In the genomic region with DNA sequence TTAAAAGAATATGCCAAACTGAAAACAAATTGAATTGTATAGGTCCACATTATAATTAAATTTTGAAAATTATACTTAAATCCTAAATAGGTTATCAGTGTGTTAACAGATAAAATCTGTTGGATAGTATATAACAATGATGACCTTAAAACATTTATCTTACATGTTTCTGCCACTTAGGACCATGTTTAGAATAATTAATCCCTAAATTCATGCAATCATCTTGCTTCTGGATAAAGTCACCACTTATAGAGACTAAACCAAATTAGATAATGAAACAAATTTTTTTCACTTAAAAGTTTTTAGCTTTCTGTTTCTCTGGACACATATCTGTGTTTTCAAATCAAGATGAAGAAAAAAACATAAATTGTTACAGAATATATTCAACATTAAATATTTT, we compare ENCODE assay signal across 22 cellular contexts.
DNase-seq lines count a peak whose midpoint lies in the region; ATAC-seq, FAIRE-seq and TF ChIP-seq lines count a peak whose summit lies in the region.
"Had no signal": no experiment of that assay in that cellular context is flagged by ENCODE, and none has a peak within 500 bp of the region (broad histone marks: within the 10 kb centered on the region; RNA-seq: fewer than 3 reads in every experiment).

No MANE protein-coding gene starts in this region.

- H3K9me1 ChIP-seq in K562 (ENCODE audit: control insufficient read depth, insufficient read depth, low read length): no peaks in the 10 kb centered on the region

- no TSS peak for BruUV-seq in K562 (replicated peaks; lab: Mats Ljungman, UMichigan)

- no peak overlapping the region for H3K4me3 ChIP-seq in SK-N-SH (ENCODE audit: low read depth in 2 of 2, low read length in 1 of 2)
- H3K4me3 ChIP-seq in K562: no peak overlapping the region
- H3K4me3 ChIP-seq: BLaER1 treated with 17β-estradiol and CSF1 and Interleukin-3, amounts not matched to agents 10 nM and 100 nM; GM12878 had no signal

- DNase-seq in RCC 7860 (ENCODE audit: low spot score) (peak; percentile 2), SK-N-SH (no peak), K562 (ENCODE audit: extremely low read depth in 1 of 4, low spot score in 3 of 4) (no peak), SW 1271 (lab: John Stamatoyannopoulos, UW) (no peak), NCI-H2081 (lab: John Stamatoyannopoulos, UW) (no peak), hypothalamus (lab: John Stamatoyannopoulos, UW) (no peak), AG08396 (ENCODE audit: low spot score) (no peak)
- DNase-seq: 8988T; ACHN; AML-193; Caco-2; Calu3; CD4-positive, alpha-beta T cell; CD8-positive, alpha-beta T cell; DMS79 treated with DMSO at 0.1 percent for 48 hours; GDM1 had no signal

- TF ChIP-seq CTCF in SK-N-SH (IDR thresholded peaks at IDR 0.05) (no peak), K562 (IDR thresholded peaks at IDR 0.05 in 2 of 3, conservative IDR thresholded peaks at IDR 0.05 in 1 of 3; ENCODE audit: insufficient read depth in 2 of 3, low read depth in 1 of 3, low read length in 3 of 3) (no peak)

- TF ChIP-seq EP300 in SK-N-SH (IDR thresholded peaks at IDR 0.05; ENCODE audit: borderline replicate concordance in 1 of 2, low read depth in 1 of 2, low read length in 1 of 2) (peak in 1 of 2 experiments; percentile 60; a peak in 1 of 4 replicates), K562 (IDR thresholded peaks at IDR 0.05; ENCODE audit: low read length) (no peak)

- no peak overlapping the region for H3K9ac ChIP-seq in SK-N-SH
- H3K9ac ChIP-seq in K562 (ENCODE audit: insufficient read depth in 1 of 2, low read depth in 2 of 2, low read length in 2 of 2): no peak overlapping the region
- H3K9ac ChIP-seq: BLaER1 treated with 17β-estradiol and CSF1 and Interleukin-3, amounts not matched to agents 10 nM and 100 nM had no signal

- no peaks in the 10 kb centered on the region for H3K9me3 ChIP-seq in SK-N-SH
- H3K9me3 ChIP-seq in K562 (replicated peaks; ENCODE audit: control insufficient read depth, insufficient read depth, low read depth, low read length): no peaks in the 10 kb centered on the region; the same call in none of the 2 replicates
- H3K9me3 ChIP-seq: BLaER1 treated with 17β-estradiol and CSF1 and Interleukin-3, amounts not matched to agents 10 nM and 100 nM had no signal

- no peaks in the 10 kb centered on the region for H3K9me2 ChIP-seq in SK-N-SH

- H3K4me2 ChIP-seq in SK-N-SH: no peak overlapping the region
- H3K4me2 ChIP-seq in K562 (ENCODE audit: insufficient read depth, low read length): no peak overlapping the region

- in situ Hi-C loops in K562 (cut with MboI): no loop called here

- H3K79me2 ChIP-seq in SK-N-SH (ENCODE audit: insufficient read depth) (no peaks in the 10 kb centered on the region), K562 (ENCODE audit: control insufficient read depth, insufficient read depth, low read length) (no peaks in the 10 kb centered on the region)

- no peak for TF ChIP-seq POLR2A in K562 (conservative IDR thresholded peaks at IDR 0.05)

- CTCF ChIA-PET in SK-N-SH (lab: Yijun Ruan, JAX) (interaction anchor here (1.1 kb wide), 1 partner anchor 32 kb away, joined by 3 read pairs; no protein-coding TSS in a partner anchor), K562 (lab: Yijun Ruan, JAX; ENCODE audit: low intra/inter-chr PET ratio) (no interaction called here)

- H4K20me1 ChIP-seq in SK-N-SH (ENCODE audit: insufficient read depth) (no peaks in the 10 kb centered on the region), K562 (replicated peaks; ENCODE audit: control insufficient read depth, insufficient read depth, low read length) (no peaks in the 10 kb centered on the region)
- H4K20me1 ChIP-seq: BLaER1 treated with 17β-estradiol and CSF1 and Interleukin-3, amounts not matched to agents 10 nM and 100 nM had no signal

- no peak for ATAC-seq in K562
- ATAC-seq: CD8-positive, alpha-beta T cell; GM12878 had no signal

- H2AFZ ChIP-seq in SK-N-SH (ENCODE audit: low read depth) (no peak overlapping the region), K562 (ENCODE audit: low read depth, low read length) (no peak overlapping the region)

- H3K27me3 ChIP-seq in SK-N-SH (ENCODE audit: insufficient read depth) (no peaks in the 10 kb centered on the region), K562 (ENCODE audit: control insufficient read depth in 2 of 2, insufficient read depth in 2 of 2, low read length in 2 of 2) (no peaks in the 10 kb centered on the region)
- H3K27me3 ChIP-seq: BLaER1 treated with 17β-estradiol and CSF1 and Interleukin-3, amounts not matched to agents 10 nM and 100 nM had no signal

- TF ChIP-seq RAD21 in SK-N-SH (IDR thresholded peaks at IDR 0.05; ENCODE audit: low read length) (no peak), K562 (CRISPR knock-in tag; conservative IDR thresholded peaks at IDR 0.05 in 1 of 2, IDR thresholded peaks at IDR 0.05 in 1 of 2) (no peak)

- H3K36me3 ChIP-seq in SK-N-SH (replicated peaks in 1 of 2; ENCODE audit: control insufficient read depth in 1 of 2, insufficient read depth in 2 of 2, low read length in 1 of 2): no peaks in the 10 kb centered on the region
- no peaks in the 10 kb centered on the region for H3K36me3 ChIP-seq in K562 (ENCODE audit: control insufficient read depth, insufficient read depth, low read length)
- H3K36me3 ChIP-seq: BLaER1 treated with 17β-estradiol and CSF1 and Interleukin-3, amounts not matched to agents 10 nM and 100 nM had no signal

- FAIRE-seq in RCC 7860 (lab: Jason Lieb, UNC) (no peak), K562 (lab: Jason Lieb, UNC) (no peak)
- FAIRE-seq: D721Med, GM12892, GM18507 had no signal

- POLR2A ChIA-PET in SK-N-SH (lab: Yijun Ruan, JAX): no interaction called here
- POLR2A ChIA-PET in K562 (lab: Yijun Ruan, JAX): no interaction called here

- H3F3A ChIP-seq in SK-N-SH (replicated peaks; ENCODE audit: insufficient read depth): no peaks in the 10 kb centered on the region

- no peaks in the 10 kb centered on the region for H3K4me1 ChIP-seq in SK-N-SH (ENCODE audit: control insufficient read depth in 1 of 2, insufficient read depth in 2 of 2, low read depth in 1 of 2, low read length in 1 of 2)
- H3K4me1 ChIP-seq in K562 (replicated peaks in 1 of 2; ENCODE audit: control insufficient read depth in 2 of 2, insufficient read depth in 2 of 2, low read length in 2 of 2): no peaks in the 10 kb centered on the region

- H3K27ac ChIP-seq in SK-N-SH (ENCODE audit: low read depth in 2 of 2, low read length in 1 of 2) (no peak overlapping the region), K562 (ENCODE audit: extremely low read depth, low read depth, low read length) (no peak overlapping the region)
- H3K27ac ChIP-seq: BLaER1 treated with 17β-estradiol and CSF1 and Interleukin-3, amounts not matched to agents 10 nM and 100 nM; C4-2B had no signal

- intact Hi-C loops in K562 (cut with micrococcal nuclease): no loop called here

TF ChIP-seq in SK-N-SH, 30 proteins besides CTCF, POLR2A, EP300 and RAD21:
- TF ChIP-seq IRF3 (IDR thresholded peaks at IDR 0.05; ENCODE audit: low read depth, low read length): no peak
- peak; percentile 71 for TF ChIP-seq GATA2 (CRISPR knock-in tag; IDR thresholded peaks at IDR 0.05)

TF ChIP-seq in K562, 482 proteins besides CTCF, POLR2A, EP300 and RAD21:
- TF ChIP-seq ZC3H4 (CRISPR knock-in tag; IDR thresholded peaks at IDR 0.05; ENCODE audit: borderline replicate concordance) (no peak), HEY1 (CRISPR knock-in tag; IDR thresholded peaks at IDR 0.05; ENCODE audit: borderline replicate concordance) (peak; percentile 47; the same call in 1 of the 2 replicates), POLR2H (tag; IDR thresholded peaks at IDR 0.05; ENCODE audit: low read depth) (0 out of 2 replicates have a peak, but pooled peaks have one; percentile 18)
- TF ChIP-seq, protein P1, sequence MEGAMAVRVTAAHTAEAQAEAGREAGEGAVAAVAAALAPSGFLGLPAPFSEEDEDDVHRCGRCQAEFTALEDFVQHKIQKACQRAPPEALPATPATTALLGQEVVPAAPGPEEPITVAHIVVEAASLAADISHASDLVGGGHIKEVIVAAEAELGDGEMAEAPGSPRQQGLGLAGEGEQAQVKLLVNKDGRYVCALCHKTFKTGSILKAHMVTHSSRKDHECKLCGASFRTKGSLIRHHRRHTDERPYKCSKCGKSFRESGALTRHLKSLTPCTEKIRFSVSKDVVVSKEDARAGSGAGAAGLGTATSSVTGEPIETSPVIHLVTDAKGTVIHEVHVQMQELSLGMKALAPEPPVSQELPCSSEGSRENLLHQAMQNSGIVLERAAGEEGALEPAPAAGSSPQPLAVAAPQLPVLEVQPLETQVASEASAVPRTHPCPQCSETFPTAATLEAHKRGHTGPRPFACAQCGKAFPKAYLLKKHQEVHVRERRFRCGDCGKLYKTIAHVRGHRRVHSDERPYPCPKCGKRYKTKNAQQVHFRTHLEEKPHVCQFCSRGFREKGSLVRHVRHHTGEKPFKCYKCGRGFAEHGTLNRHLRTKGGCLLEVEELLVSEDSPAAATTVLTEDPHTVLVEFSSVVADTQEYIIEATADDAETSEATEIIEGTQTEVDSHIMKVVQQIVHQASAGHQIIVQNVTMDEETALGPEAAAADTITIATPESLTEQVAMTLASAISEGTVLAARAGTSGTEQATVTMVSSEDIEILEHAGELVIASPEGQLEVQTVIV (CRISPR knock-in tag; IDR thresholded peaks at IDR 0.05; ENCODE audit: borderline replicate concordance): peak; percentile 22; the same call in 1 of the 2 replicates
